In genomic region chr5:103605277-103605676, GRCh38 we compare ENCODE assay signal across 16 cellular contexts. TPM values are rescaled to one million over a fixed set of nuclear protein-coding genes. Genes with fewer than 3 reads are reported as not detected.
A peak's percentile ranks its signal among the peaks of the same experiment; 100 is the strongest.
DNase-seq lines count a peak whose midpoint lies in the region; ATAC-seq, FAIRE-seq and TF ChIP-seq lines count a peak whose summit lies in the region.
"Had no signal": no experiment of that assay in that cellular context is flagged by ENCODE, and none has a peak within 500 bp of the region (broad histone marks: within the 10 kb centered on the region; RNA-seq: fewer than 3 reads in every experiment).

No MANE protein-coding gene starts in this region.

- H2BK15ac ChIP-seq in H9 (ENCODE audit: low read depth, low read length) = no peak overlapping the region

- H4K20me1 ChIP-seq in H9 (ENCODE audit: control insufficient read depth, insufficient read depth, insufficient read length) = no peaks in the 10 kb centered on the region
- H4K20me1 ChIP-seq in K562 (replicated peaks; ENCODE audit: control insufficient read depth, insufficient read depth, low read length) = no peaks in the 10 kb centered on the region

- POLR2A ChIA-PET in K562 (lab: Yijun Ruan, JAX) = no interaction called here

- H3K27me3 ChIP-seq in H9 (ENCODE audit: insufficient read depth, low read length) = no peaks in the 10 kb centered on the region
- no peaks in the 10 kb centered on the region for H3K27me3 ChIP-seq in K562 (ENCODE audit: control insufficient read depth in 2 of 2, insufficient read depth in 2 of 2, low read length in 2 of 2)

- in situ Hi-C loops in K562 (cut with MboI) = no loop called here

- H3K79me1 ChIP-seq in H9 (ENCODE audit: insufficient read depth, low read depth, low read length, poor library complexity, severe bottlenecking) = no peaks in the 10 kb centered on the region

- no peaks in the 10 kb centered on the region for H3K79me2 ChIP-seq in H9 (ENCODE audit: insufficient read depth, low read length)
- no peaks in the 10 kb centered on the region for H3K79me2 ChIP-seq in K562 (ENCODE audit: control insufficient read depth, insufficient read depth, low read length)

- H4K91ac ChIP-seq in H9 (ENCODE audit: insufficient read length, low read depth, low read length) = no peak overlapping the region

- no peaks in the 10 kb centered on the region; a peak in 1 of 7 replicates for H3K36me3 Mint-ChIP-seq in H9 (ENCODE audit: insufficient read depth in 1 of 3, low read depth in 3 of 3)
- H3K36me3 Mint-ChIP-seq: CD14-positive monocyte; CD8-positive, alpha-beta T cell had no signal

- H2AFZ ChIP-seq in H9 (ENCODE audit: low read length) = no peak overlapping the region
- H2AFZ ChIP-seq in K562 (ENCODE audit: low read depth, low read length) = peak overlapping the region; percentile 86

- no peaks in the 10 kb centered on the region for H3K9me1 ChIP-seq in K562 (ENCODE audit: control insufficient read depth, insufficient read depth, low read length)

- peak in 1 of 2 experiments; percentile 53; a peak in 2 of 4 replicates for TF ChIP-seq RAD21 in K562 (CRISPR knock-in tag; conservative IDR thresholded peaks at IDR 0.05 in 1 of 2, IDR thresholded peaks at IDR 0.05 in 1 of 2)

- TF ChIP-seq CTCF in D721Med (IDR thresholded peaks at IDR 0.05; ENCODE audit: insufficient read depth, missing control alignments) (no peak), H9 (conservative IDR thresholded peaks at IDR 0.05) (peak; percentile 33; the same call in 1 of the 3 replicates), K562 (IDR thresholded peaks at IDR 0.05 in 2 of 3, conservative IDR thresholded peaks at IDR 0.05 in 1 of 3; ENCODE audit: insufficient read depth in 2 of 3, low read depth in 1 of 3, low read length in 3 of 3) (peak; percentile 29 to 48 (median 46); a peak in 5 of 6 replicates)

- ATAC-seq in K562 (peak; percentile 94), GM21825 (IDR thresholded peaks at IDR 0.05; ENCODE audit: unreplicated experiment) (no peak)
- ATAC-seq: CD8-positive, alpha-beta T cell had no signal

- no peaks in the 10 kb centered on the region for H3K9me3 ChIP-seq in H9 (ENCODE audit: control insufficient read depth, low read depth, low read length)
- no peaks in the 10 kb centered on the region; the same call in 1 of the 2 replicates for H3K9me3 ChIP-seq in K562 (replicated peaks; ENCODE audit: control insufficient read depth, insufficient read depth, low read depth, low read length)
- H3K9me3 ChIP-seq: Caco-2, HAP-1 had no signal

- no peak overlapping the region for H3K4me2 ChIP-seq in H9 (ENCODE audit: insufficient read depth, insufficient read length, low read length)
- H3K4me2 ChIP-seq in K562 (ENCODE audit: insufficient read depth, low read length) = peak overlapping the region; percentile 54

- no peak overlapping the region for H3K14ac ChIP-seq in H9 (ENCODE audit: insufficient read depth, low read length)

- no peaks in the 10 kb centered on the region for H3K23me2 ChIP-seq in H9 (ENCODE audit: insufficient read length, low read depth, low read length, poor library complexity, severe bottlenecking)

- H3K27ac Mint-ChIP-seq in H9 = no peak overlapping the region
- H3K27ac Mint-ChIP-seq: CD14-positive monocyte; CD8-positive, alpha-beta T cell had no signal

- H3K4me1 ChIP-seq in H9 (ENCODE audit: insufficient read depth, low read length) (no peaks in the 10 kb centered on the region), K562 (replicated peaks in 1 of 2; ENCODE audit: control insufficient read depth in 2 of 2, insufficient read depth in 2 of 2, low read length in 2 of 2) (peaks cover 0 to 15% of the 10 kb centered on the region in 2 experiments; a peak in 2 of 5 replicates)
- H3K4me1 ChIP-seq: Caco-2, HAP-1 had no signal

- H3K18ac ChIP-seq in H9 (ENCODE audit: insufficient read length, low read depth, low read length) = no peak overlapping the region

- no peak overlapping the region for H3K4ac ChIP-seq in H9 (ENCODE audit: low read depth, low read length)

- FAIRE-seq in D721Med (lab: Jason Lieb, UNC) (peak; percentile 11), K562 (lab: Jason Lieb, UNC) (peak; percentile 94)
- FAIRE-seq: A204.1, GM19239 had no signal

- DNase-seq in D721Med (ENCODE audit: insufficient read length, low spot score) (no peak), H9 (no peak), K562 (ENCODE audit: extremely low read depth in 1 of 4, low spot score in 3 of 4) (peak; percentile 18 to 86 (median 53)), iPS-NIHi7 (ENCODE audit: extremely low spot score) (peak; percentile 12), ecto neural progenitor cell (ENCODE audit: low spot score) (no peak), H4 (ENCODE audit: low spot score) (no peak)
- DNase-seq: Caco-2; CD8-positive, alpha-beta T cell; DMS53; GF-D8; IMR-90 had no signal

- no peaks in the 10 kb centered on the region for H3K9me3 Mint-ChIP-seq in H9
- H3K9me3 Mint-ChIP-seq: CD8-positive, alpha-beta T cell had no signal

- no peak overlapping the region for H2BK20ac ChIP-seq in H9 (ENCODE audit: low read depth, low read length, poor library complexity, severe bottlenecking)

- no peak overlapping the region for H4K5ac ChIP-seq in H9 (ENCODE audit: insufficient read length, low read depth, low read length)

- H3K56ac ChIP-seq in H9 (ENCODE audit: insufficient read length, low read depth, low read length) = no peak overlapping the region

- H2AK5ac ChIP-seq in H9 (ENCODE audit: insufficient read length, low read length) = no peak overlapping the region

- H3K27ac ChIP-seq in H9 (ENCODE audit: insufficient read length, low read depth, low read length) = no peak overlapping the region
- peak overlapping the region; percentile 69 for H3K27ac ChIP-seq in K562 (ENCODE audit: extremely low read depth, low read depth, low read length)

- no TSS peak for BruUV-seq in K562 (replicated peaks; lab: Mats Ljungman, UMichigan)

- no peak overlapping the region for H2BK5ac ChIP-seq in H9 (ENCODE audit: insufficient read length, low read length)

- intact Hi-C loops in K562 (cut with micrococcal nuclease) = no loop called here

- TF ChIP-seq POLR2A in K562 (conservative IDR thresholded peaks at IDR 0.05) = no peak

- H3K9ac ChIP-seq in H9 (ENCODE audit: extremely low read depth, insufficient read length, low read length) (no peak overlapping the region), K562 (ENCODE audit: insufficient read depth in 1 of 2, low read depth in 2 of 2, low read length in 2 of 2) (peak overlapping the region in 1 of 2 experiments; percentile 28; a peak in 1 of 4 replicates)

- no CpG with 5 or more reads among the region's 2 CpGs for WGBS in H9 (ENCODE audit: extremely low coverage, insufficient read length, low lambda C conversion rate)
- WGBS in K562 (ENCODE audit: insufficient coverage, low coverage, missing lambda C conversion rate) = 0% methylated on average over 2 of the region's 2 CpGs

- no peak overlapping the region for H2BK120ac ChIP-seq in H9 (ENCODE audit: low read depth, low read length, poor library complexity, severe bottlenecking)

- no peak overlapping the region for H3K4me3 Mint-ChIP-seq in H9
- H3K4me3 Mint-ChIP-seq: CD14-positive monocyte; CD8-positive, alpha-beta T cell had no signal

- no peaks in the 10 kb centered on the region for H3K27me3 Mint-ChIP-seq in H9 (ENCODE audit: low read depth)

- CTCF ChIA-PET in K562 (lab: Yijun Ruan, JAX; ENCODE audit: low intra/inter-chr PET ratio) = no interaction called here

- H3T11ph ChIP-seq in H9 (ENCODE audit: low read length) = no peak overlapping the region

- no peaks in the 10 kb centered on the region for H3K36me3 ChIP-seq in K562 (ENCODE audit: control insufficient read depth, insufficient read depth, low read length)
- H3K36me3 ChIP-seq: HAP-1 had no signal

- no peak overlapping the region for H3K4me3 ChIP-seq in K562
- H3K4me3 ChIP-seq: HAP-1 had no signal

- peak; percentile 90; the same call in 1 of the 2 replicates for TF ChIP-seq EP300 in K562 (IDR thresholded peaks at IDR 0.05; ENCODE audit: low read length)

- H2BK12ac ChIP-seq in H9 (ENCODE audit: insufficient read length, low read depth, low read length) = no peak overlapping the region

- H3K4me1 Mint-ChIP-seq in H9 = no peaks in the 10 kb centered on the region
- H3K4me1 Mint-ChIP-seq: CD14-positive monocyte had no signal

- H4K8ac ChIP-seq in H9 (replicated peaks; ENCODE audit: insufficient read length, low read depth, low read length) = no peak overlapping the region

- no peak overlapping the region for H3K23ac ChIP-seq in H9 (ENCODE audit: insufficient read length, low read depth, low read length)

TF ChIP-seq in K562, 482 proteins besides CTCF, POLR2A, EP300 and RAD21 (continues in another document):
- no peak for TF ChIP-seq ZFP91 (CRISPR knock-in tag; IDR thresholded peaks at IDR 0.05)
- TF ChIP-seq EHMT2 (IDR thresholded peaks at IDR 0.05) = peak; percentile 84

RNA-seq across cellular contexts. Expression of gene NUDT12, which starts 42.7 kb away (rescaled TPM):
- total RNA-seq in H9 (2021) (10.2 and 11.3 TPM in 2 replicates), K562 (2014; rRNA removed) (9.7 and 10.9 TPM in 2 replicates), K562 (2014; rRNA removed; fragmentation: Illumina TruSeq; extraction: Trizol) (22.4 and 24.4 TPM in 2 replicates), K562 (2015; rRNA removed; fragmentation: Illumina TruSeq; extraction: Trizol) (16.8 and 18.1 TPM in 2 replicates), K562 (2021) (15.5 and 17.6 TPM in 2 replicates)
- total RNA-seq in K562 (2011; cell fraction: chromatin; rRNA removed; ENCODE audit: low replicate concordance) = 9.3 and 41.7 TPM in 2 replicates
- total RNA-seq in K562 (2011; cell fraction: nucleolus; rRNA removed) = 5.3 and 9.1 TPM in 2 replicates
- 7.8 and 9.3 TPM in 2 replicates for total RNA-seq in K562 (2011; cell fraction: nucleoplasm; rRNA removed)
- polyA plus RNA-seq in K562 (2011; rRNA removed) (19.6 and 27.2 TPM in 2 replicates), K562 (2014; fragmentation: Illumina TruSeq; extraction: Trizol) (18.3 and 18.5 TPM in 2 replicates), K562 (2014; fragmentation: Nextera tagmentation; extraction: Ambion mirVana) (10 to 100 TPM; 21.0 to 21.5 TPM), K562 (2014; rRNA removed) (10.9 and 12.2 TPM in 2 replicates)
- 2.0 and 5.5 TPM in 2 replicates for polyA plus RNA-seq in K562 (2011; cell fraction: cytosol; rRNA removed)
- polyA plus RNA-seq in K562 (2011; cell fraction: nucleus; rRNA removed) = 14.0 and 25.7 TPM in 2 replicates
- polyA plus RNA-seq in K562 (2012) = 10.9 and 11.2 TPM in 2 replicates
- polyA minus RNA-seq in K562 (2011; rRNA and poly(A)+ RNA removed) = 17.7 and 19.5 TPM in 2 replicates
- 4.6 and 7.7 TPM in 2 replicates for polyA minus RNA-seq in K562 (2011; cell fraction: cytosol; rRNA and poly(A)+ RNA removed)
- polyA minus RNA-seq in K562 (2011; cell fraction: nucleus; rRNA and poly(A)+ RNA removed) = 11.0 and 17.7 TPM in 2 replicates
- 9.9 and 15.9 TPM in 2 replicates for total RNA-seq in H4 (2014; rRNA removed; shearing (Covaris generic))

Comparison
In these comparisons a context has a peak if more than half of its experiments do, and no peak if none do; other contexts are left out.
1. DNase-seq: peak in K562 (4 of 4) and iPS-NIHi7 (single experiment); none in D721Med (single experiment), H9 (single experiment), ecto neural progenitor cell (single experiment) and H4 (single experiment).